In genomic region chr11:93501856-93502255, GRCh38 we compare ENCODE assay signal across 15 cellular contexts. TPM values are rescaled to one million over a fixed set of nuclear protein-coding genes. Genes with fewer than 3 reads are reported as not detected.
A peak's percentile ranks its signal among the peaks of the same experiment; 100 is the strongest.
DNase-seq lines count a peak whose midpoint lies in the region; ATAC-seq and TF ChIP-seq lines count a peak whose summit lies in the region.
"Had no signal": no experiment of that assay in that cellular context is flagged by ENCODE, and none has a peak within 500 bp of the region (broad histone marks: within the 10 kb centered on the region; RNA-seq: fewer than 3 reads in every experiment).

No MANE protein-coding gene starts in this region.

- H2BK5ac ChIP-seq in neuronal stem cell (ENCODE audit: low read length) = no peak overlapping the region

- H3K4ac ChIP-seq in neuronal stem cell (ENCODE audit: low read length) = no peak overlapping the region

- no peak overlapping the region for H2AFZ ChIP-seq in neuronal stem cell (ENCODE audit: low read length)

- no peak overlapping the region for H4K91ac ChIP-seq in neuronal stem cell (ENCODE audit: low read depth, low read length, poor library complexity)

- CTCF ChIA-PET in activated CD8-positive, alpha-beta T cell treated with anti-CD3 and anti-CD28 coated beads, Interleukin-2, amount 10 ng/mL, durations not matched to agents 7 days and 5 days (lab: Charles Lee) = no interaction called here
- CTCF ChIA-PET in activated CD4-positive, alpha-beta T cell treated with anti-CD3 and anti-CD28 coated beads, Interleukin-2, amount 10 ng/mL, durations not matched to agents 7 days and 5 days (lab: Charles Lee) = no interaction called here

- H3K36me3 Mint-ChIP-seq in activated CD8-positive, alpha-beta T cell treated with anti-CD3 and anti-CD28 coated beads, Interleukin-2, amount 10 ng/mL, durations not matched to agents 7 days and 5 days (ENCODE audit: low read depth) = peaks cover 2% of the 10 kb centered on the region
- peaks cover 11% of the 10 kb centered on the region for H3K36me3 Mint-ChIP-seq in activated CD4-positive, alpha-beta T cell treated with anti-CD3 and anti-CD28 coated beads, Interleukin-2, amount 10 ng/mL, durations not matched to agents 7 days and 5 days (ENCODE audit: low read depth)
- H3K36me3 Mint-ChIP-seq: CD8-positive, alpha-beta memory T cell had no signal

- no CpG with 5 or more reads among the region's 2 CpGs for WGBS in neuronal stem cell (ENCODE audit: extremely low coverage in 2 of 2, insufficient read length in 2 of 2, insufficient replicate concordance in 1 of 2), 2 donors

- peak overlapping the region; percentile 16 for H3K18ac ChIP-seq in neuronal stem cell (ENCODE audit: low read length)

- H3K27ac ChIP-seq in 22Rv1 (peak overlapping the region; percentile 86), neuronal stem cell (replicated peaks; ENCODE audit: low read length) (no peak overlapping the region)
- H3K27ac ChIP-seq: BLaER1 had no signal

- no peak overlapping the region for H2BK120ac ChIP-seq in neuronal stem cell (ENCODE audit: low read depth, low read length)

- no peak overlapping the region for H3K4me3 ChIP-seq in neuronal stem cell (ENCODE audit: low read length in 2 of 2)
- H3K4me3 ChIP-seq: BLaER1, HAP-1 had no signal

- POLR2A ChIA-PET in activated CD8-positive, alpha-beta T cell treated with anti-CD3 and anti-CD28 coated beads, Interleukin-2, amount 10 ng/mL, durations not matched to agents 7 days and 5 days (lab: Charles Lee) = no interaction called here
- POLR2A ChIA-PET in activated CD4-positive, alpha-beta T cell treated with anti-CD3 and anti-CD28 coated beads, Interleukin-2, amount 10 ng/mL, durations not matched to agents 7 days and 5 days (lab: Charles Lee) = no interaction called here

- peaks cover 6 to 10% of the 10 kb centered on the region in 2 donors for H3K9me3 ChIP-seq in neuronal stem cell (replicated peaks in 1 of 2; ENCODE audit: control insufficient read depth in 2 of 2, insufficient read depth in 1 of 2, low read depth in 1 of 2, low read length in 2 of 2)
- H3K9me3 ChIP-seq: BLaER1, HAP-1 had no signal

- no peak overlapping the region for H2BK15ac ChIP-seq in neuronal stem cell (ENCODE audit: low read length)

- no peaks in the 10 kb centered on the region for H3K9me3 Mint-ChIP-seq in activated CD8-positive, alpha-beta T cell treated with anti-CD3 and anti-CD28 coated beads, Interleukin-2, amount 10 ng/mL, durations not matched to agents 7 days and 5 days (ENCODE audit: insufficient read depth)
- peaks cover 3% of the 10 kb centered on the region for H3K9me3 Mint-ChIP-seq in activated CD4-positive, alpha-beta T cell treated with anti-CD3 and anti-CD28 coated beads, Interleukin-2, amount 10 ng/mL, durations not matched to agents 7 days and 5 days
- H3K9me3 Mint-ChIP-seq: CD8-positive, alpha-beta memory T cell had no signal

- DNase-seq in NCI-H82 treated with DMSO at 0.1 percent for 48 hours (lab: John Stamatoyannopoulos, UW; ENCODE audit: unreplicated experiment) (peak; percentile 24), left lobe of liver (ENCODE audit: low spot score) (peak; percentile 62), neuronal stem cell (ENCODE audit: low spot score) (no peak)
- DNase-seq in stimulated activated CD4-positive, alpha-beta T cell treated with anti-CD3 and anti-CD28 coated beads, Interleukin-2, amount 100 ng/mL, for 24 hours = no peak
- DNase-seq in activated CD8-positive, alpha-beta T cell treated with anti-CD3 and anti-CD28 coated beads, Interleukin-2, amount 10 ng/mL, durations not matched to agents 7 days and 5 days = no peak
- no peak for DNase-seq in activated CD4-positive, alpha-beta T cell treated with anti-CD3 and anti-CD28 coated beads, Interleukin-2, amount 50 U/mL, for 1 hour
- DNase-seq in activated CD4-positive, alpha-beta T cell treated with anti-CD3 and anti-CD28 coated beads, Interleukin-2, amount 10 ng/mL, durations not matched to agents 7 days and 5 days = no peak
- DNase-seq: 8988T; AML-193; CD8-positive, alpha-beta memory T cell; DMS53; GF-D8 had no signal

- H3K23ac ChIP-seq in neuronal stem cell (ENCODE audit: low read depth, low read length, poor library complexity) = no peak overlapping the region

- H3K4me1 Mint-ChIP-seq in activated CD8-positive, alpha-beta T cell treated with anti-CD3 and anti-CD28 coated beads, Interleukin-2, amount 10 ng/mL, durations not matched to agents 7 days and 5 days (ENCODE audit: low read depth) = peaks cover 10% of the 10 kb centered on the region
- peaks cover 14% of the 10 kb centered on the region for H3K4me1 Mint-ChIP-seq in activated CD4-positive, alpha-beta T cell treated with anti-CD3 and anti-CD28 coated beads, Interleukin-2, amount 10 ng/mL, durations not matched to agents 7 days and 5 days
- H3K4me1 Mint-ChIP-seq: CD8-positive, alpha-beta memory T cell had no signal

- no peak overlapping the region for H2AK5ac ChIP-seq in neuronal stem cell (ENCODE audit: low read depth, low read length)

- ATAC-seq in left lobe of liver = peak; percentile 76
- no peak for ATAC-seq in activated CD8-positive, alpha-beta T cell treated with anti-CD3 and anti-CD28 coated beads, Interleukin-2, amount 10 ng/mL, durations not matched to agents 7 days and 5 days

- H3K9ac ChIP-seq in neuronal stem cell (ENCODE audit: low read depth, low read length, poor library complexity) = no peak overlapping the region
- H3K9ac ChIP-seq: BLaER1 had no signal

- H3K27ac Mint-ChIP-seq in activated CD8-positive, alpha-beta T cell treated with anti-CD3 and anti-CD28 coated beads, Interleukin-2, amount 10 ng/mL, durations not matched to agents 7 days and 5 days = no peak overlapping the region
- H3K27ac Mint-ChIP-seq in activated CD4-positive, alpha-beta T cell treated with anti-CD3 and anti-CD28 coated beads, Interleukin-2, amount 10 ng/mL, durations not matched to agents 7 days and 5 days = no peak overlapping the region
- H3K27ac Mint-ChIP-seq: CD8-positive, alpha-beta memory T cell had no signal

- H3K27me3 ChIP-seq in neuronal stem cell (ENCODE audit: control insufficient read depth in 3 of 3, insufficient read depth in 3 of 3, low read depth in 1 of 3, low read length in 3 of 3) = no peaks in the 10 kb centered on the region
- H3K27me3 ChIP-seq: BLaER1 had no signal

- H4K8ac ChIP-seq in neuronal stem cell (ENCODE audit: low read depth, low read length) = no peak overlapping the region

- peaks cover 0 to 3% of the 10 kb centered on the region in 2 donors for H3K36me3 ChIP-seq in neuronal stem cell (replicated peaks in 1 of 2; ENCODE audit: control insufficient read depth in 2 of 2, insufficient read depth in 2 of 2, low read length in 2 of 2)
- H3K36me3 ChIP-seq: HAP-1 had no signal

- H3K27me3 Mint-ChIP-seq in activated CD8-positive, alpha-beta T cell treated with anti-CD3 and anti-CD28 coated beads, Interleukin-2, amount 10 ng/mL, durations not matched to agents 7 days and 5 days (ENCODE audit: low read depth) = no peaks in the 10 kb centered on the region
- H3K27me3 Mint-ChIP-seq in activated CD4-positive, alpha-beta T cell treated with anti-CD3 and anti-CD28 coated beads, Interleukin-2, amount 10 ng/mL, durations not matched to agents 7 days and 5 days = no peaks in the 10 kb centered on the region

- H3K4me2 ChIP-seq in neuronal stem cell (ENCODE audit: insufficient read depth, low read length, poor library complexity, severe bottlenecking) = no peak overlapping the region
- H3K4me2 ChIP-seq: BLaER1 had no signal

- no peaks in the 10 kb centered on the region for H3K79me1 ChIP-seq in neuronal stem cell (ENCODE audit: low read depth, low read length)

- H3K4me1 ChIP-seq in neuronal stem cell (ENCODE audit: control insufficient read depth in 2 of 2, insufficient read depth in 1 of 2, low read depth in 1 of 2, low read length in 2 of 2) = peaks cover 0 to 16% of the 10 kb centered on the region in 2 donors
- H3K4me1 ChIP-seq: BLaER1 had no signal

- TF ChIP-seq CTCF in 22Rv1 (IDR thresholded peaks at IDR 0.05) = no peak

- H3K14ac ChIP-seq in neuronal stem cell (ENCODE audit: low read length) = no peak overlapping the region

- H3K4me3 Mint-ChIP-seq in activated CD8-positive, alpha-beta T cell treated with anti-CD3 and anti-CD28 coated beads, Interleukin-2, amount 10 ng/mL, durations not matched to agents 7 days and 5 days = no peak overlapping the region
- no peak overlapping the region for H3K4me3 Mint-ChIP-seq in activated CD4-positive, alpha-beta T cell treated with anti-CD3 and anti-CD28 coated beads, Interleukin-2, amount 10 ng/mL, durations not matched to agents 7 days and 5 days
- H3K4me3 Mint-ChIP-seq: CD8-positive, alpha-beta memory T cell had no signal

- H2BK12ac ChIP-seq in neuronal stem cell (ENCODE audit: low read length) = no peak overlapping the region

RNA-seq across cellular contexts. Expression of gene SMCO4, which starts 41.3 kb away (rescaled TPM):
- total RNA-seq in left lobe of liver = 48.7 TPM
- polyA plus RNA-seq in neuronal stem cell (2013, experiment 1 of 2) = 43.7 TPM
- 48.5 TPM for polyA plus RNA-seq in neuronal stem cell (2013, experiment 2 of 2)
- total RNA-seq in activated CD8-positive, alpha-beta T cell treated with anti-CD3 and anti-CD28 coated beads, Interleukin-2, amount 10 ng/mL, durations not matched to agents 7 days and 5 days = 10 to 100 TPM; 17.7 to 18.0 TPM
- total RNA-seq in activated CD4-positive, alpha-beta T cell treated with anti-CD3 and anti-CD28 coated beads, Interleukin-2, amount 10 ng/mL, durations not matched to agents 7 days and 5 days = 10 to 100 TPM; 35.4 to 41.9 TPM

Comparison
In these comparisons a context has a peak if more than half of its experiments do, and no peak if none do; other contexts are left out.
1. DNase-seq: peak in NCI-H82 treated with DMSO at 0.1 percent for 48 hours (single experiment) and left lobe of liver (single experiment); none in neuronal stem cell (single experiment), stimulated activated CD4-positive, alpha-beta T cell treated with anti-CD3 and anti-CD28 coated beads, Interleukin-2, amount 100 ng/mL, for 24 hours (0 of 2), activated CD8-positive, alpha-beta T cell treated with anti-CD3 and anti-CD28 coated beads, Interleukin-2, amount 10 ng/mL, durations not matched to agents 7 days and 5 days (single experiment), activated CD4-positive, alpha-beta T cell treated with anti-CD3 and anti-CD28 coated beads, Interleukin-2, amount 50 U/mL, for 1 hour (single experiment) and activated CD4-positive, alpha-beta T cell treated with anti-CD3 and anti-CD28 coated beads, Interleukin-2, amount 10 ng/mL, durations not matched to agents 7 days and 5 days (single experiment).